16 cellular contexts compared by ENCODE assay signal in the genomic region with DNA sequence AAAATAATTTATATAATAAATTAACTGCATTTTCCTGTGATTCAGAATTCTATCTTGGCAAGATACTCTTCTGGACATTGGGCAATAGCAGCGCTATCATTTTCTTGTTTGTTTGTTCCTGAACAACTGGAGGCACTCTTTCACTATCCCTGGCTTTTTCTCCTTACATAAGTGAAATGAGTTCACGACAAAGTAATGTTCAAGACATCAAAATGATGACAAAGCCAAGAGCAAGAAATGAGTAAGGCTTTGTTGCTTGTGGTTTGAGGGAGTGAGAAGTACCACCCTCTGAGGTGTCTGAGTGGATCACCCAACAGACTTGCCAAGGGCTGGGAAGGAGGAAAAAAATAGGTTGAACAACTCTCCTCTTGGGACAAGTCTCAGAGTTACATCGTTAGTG.
DNase-seq lines count a peak whose midpoint lies in the region; ATAC-seq, FAIRE-seq and TF ChIP-seq lines count a peak whose summit lies in the region.
"Had no signal": no experiment of that assay in that cellular context is flagged by ENCODE, and none has a peak within 500 bp of the region (broad histone marks: within the 10 kb centered on the region; RNA-seq: fewer than 3 reads in every experiment).

No MANE protein-coding gene starts in this region.

- H4K20me1 ChIP-seq in astrocyte (ENCODE audit: insufficient read depth, low read length) = no peaks in the 10 kb centered on the region

- peaks cover 11% of the 10 kb centered on the region for H3K4me1 ChIP-seq in astrocyte (ENCODE audit: insufficient read depth, low read length)

- H3K4me3 Mint-ChIP-seq in astrocyte (ENCODE audit: unreplicated experiment) (no peak overlapping the region), type B pancreatic cell (no peak overlapping the region)
- no peak overlapping the region for H3K4me3 Mint-ChIP-seq in CD4-positive, alpha-beta T cell
- H3K4me3 Mint-ChIP-seq: activated CD4-positive, alpha-beta T cell treated with anti-CD3 and anti-CD28 coated beads, Interleukin-2, amount 10 ng/mL, durations not matched to agents 24 days and 14 days; natural killer cell treated with Interleukin-12 subunit alpha and Interleukin-12 subunit beta and Interleukin-15 and Interleukin-18, amount 100 ng/mL, for 72 hours had no signal

- H3K36me3 Mint-ChIP-seq in astrocyte (ENCODE audit: low read depth, unreplicated experiment) (no peaks in the 10 kb centered on the region), type B pancreatic cell (no peaks in the 10 kb centered on the region)
- no peaks in the 10 kb centered on the region for H3K36me3 Mint-ChIP-seq in CD4-positive, alpha-beta T cell (ENCODE audit: low read depth)
- H3K36me3 Mint-ChIP-seq: natural killer cell treated with Interleukin-12 subunit alpha and Interleukin-12 subunit beta and Interleukin-15 and Interleukin-18, amount 100 ng/mL, for 72 hours had no signal

- FAIRE-seq in astrocyte (lab: Jason Lieb, UNC) (peak; percentile 81), urothelium cell line (lab: Jason Lieb, UNC) (no peak)

- H3K27me3 ChIP-seq in astrocyte (ENCODE audit: insufficient read depth, low read length) = no peaks in the 10 kb centered on the region
- no peaks in the 10 kb centered on the region for H3K27me3 ChIP-seq in CD4-positive, alpha-beta T cell (ENCODE audit: control insufficient read depth, insufficient read depth, low read length)
- H3K27me3 ChIP-seq: cardiac muscle cell, esophagus squamous epithelium had no signal

- no peaks in the 10 kb centered on the region for H3K9me3 ChIP-seq in astrocyte (ENCODE audit: insufficient read depth, low read depth, low read length)
- H3K9me3 ChIP-seq in CD4-positive, alpha-beta T cell (ENCODE audit: control insufficient read depth, low read length) = no peaks in the 10 kb centered on the region
- H3K9me3 ChIP-seq: esophagus squamous epithelium had no signal

- POLR2A ChIA-PET in CD4-positive, alpha-beta T cell (lab: Charles Lee) = no interaction called here

- H3K79me2 ChIP-seq in astrocyte (ENCODE audit: insufficient read depth, low read length) = no peaks in the 10 kb centered on the region

- intact Hi-C loops in left ventricle myocardium superior (cut with micrococcal nuclease) = no loop called here
- intact Hi-C loops in cardiac septum (cut with DNase I) = no loop called here
- intact Hi-C loops in CD4-positive, alpha-beta T cell (cut with DNase I, micrococcal nuclease) = no loop called here

- peaks cover 36% of the 10 kb centered on the region for H3K4me1 Mint-ChIP-seq in astrocyte (ENCODE audit: low read depth, unreplicated experiment)
- H3K4me1 Mint-ChIP-seq in CD4-positive, alpha-beta T cell (ENCODE audit: low read depth) = no peaks in the 10 kb centered on the region
- H3K4me1 Mint-ChIP-seq in type B pancreatic cell (ENCODE audit: unreplicated experiment) = peaks cover 6% of the 10 kb centered on the region
- H3K4me1 Mint-ChIP-seq: activated CD4-positive, alpha-beta T cell treated with anti-CD3 and anti-CD28 coated beads, Interleukin-2, amount 10 ng/mL, durations not matched to agents 24 days and 14 days had no signal

- H3K9ac ChIP-seq in astrocyte (ENCODE audit: low read length) = no peak overlapping the region

- H3K27me3 Mint-ChIP-seq in astrocyte (ENCODE audit: low read depth, unreplicated experiment) (no peaks in the 10 kb centered on the region), type B pancreatic cell (peaks cover 12% of the 10 kb centered on the region)
- H3K27me3 Mint-ChIP-seq in CD4-positive, alpha-beta T cell = no peaks in the 10 kb centered on the region
- H3K27me3 Mint-ChIP-seq: activated CD4-positive, alpha-beta T cell treated with anti-CD3 and anti-CD28 coated beads, Interleukin-2, amount 10 ng/mL, durations not matched to agents 24 days and 14 days; natural killer cell treated with Interleukin-12 subunit alpha and Interleukin-12 subunit beta and Interleukin-15 and Interleukin-18, amount 100 ng/mL, for 72 hours had no signal

- ATAC-seq in left ventricle myocardium superior = peak; percentile 43
- ATAC-seq in CD4-positive, alpha-beta T cell (ENCODE audit: poor library complexity) = no peak
- ATAC-seq: natural killer cell treated with Interleukin-12 subunit alpha and Interleukin-12 subunit beta and Interleukin-15 and Interleukin-18, amount 100 ng/mL, for 72 hours had no signal

- H3K9me3 Mint-ChIP-seq in astrocyte (ENCODE audit: unreplicated experiment) = no peaks in the 10 kb centered on the region
- H3K9me3 Mint-ChIP-seq in CD4-positive, alpha-beta T cell = peaks cover 13% of the 10 kb centered on the region
- no peaks in the 10 kb centered on the region for H3K9me3 Mint-ChIP-seq in type B pancreatic cell
- H3K9me3 Mint-ChIP-seq: activated CD4-positive, alpha-beta T cell treated with anti-CD3 and anti-CD28 coated beads, Interleukin-2, amount 10 ng/mL, durations not matched to agents 24 days and 14 days had no signal

- no peak overlapping the region for H2AFZ ChIP-seq in astrocyte (ENCODE audit: low read depth, low read length)

- CTCF ChIA-PET in CD4-positive, alpha-beta T cell (lab: Charles Lee) = no interaction called here

- H3K27ac ChIP-seq in astrocyte (ENCODE audit: low read depth, low read length) = peak overlapping the region; percentile 51
- H3K27ac ChIP-seq in CD4-positive, alpha-beta T cell (ENCODE audit: low read depth, low read length) = no peak overlapping the region
- H3K27ac ChIP-seq: cardiac muscle cell, esophagus squamous epithelium had no signal

- no peak overlapping the region for H3K4me3 ChIP-seq in astrocyte (ENCODE audit: insufficient read depth, low read depth, low read length)
- H3K4me3 ChIP-seq in foreskin fibroblast (ENCODE audit: low read depth in 1 of 2, low read length in 2 of 2) = no peak overlapping the region
- H3K4me3 ChIP-seq: cardiac muscle cell, esophagus squamous epithelium had no signal

- TF ChIP-seq CTCF in astrocyte (IDR thresholded peaks at IDR 0.05; ENCODE audit: insufficient read depth, low read depth, low read length) = no peak
- no peak for TF ChIP-seq CTCF in foreskin fibroblast (IDR thresholded peaks at IDR 0.05; ENCODE audit: low read depth, low read length)
- TF ChIP-seq CTCF in CD4-positive, alpha-beta T cell (IDR thresholded peaks at IDR 0.05) = no peak
- no peak for TF ChIP-seq CTCF in type B pancreatic cell (conservative IDR thresholded peaks at IDR 0.05)

- no peaks in the 10 kb centered on the region for H3K36me3 ChIP-seq in astrocyte (ENCODE audit: insufficient read depth, low read length)
- H3K36me3 ChIP-seq: cardiac muscle cell, esophagus squamous epithelium had no signal

- H3K27ac Mint-ChIP-seq in astrocyte (ENCODE audit: unreplicated experiment) = peak overlapping the region; percentile 31
- H3K27ac Mint-ChIP-seq in CD4-positive, alpha-beta T cell = no peak overlapping the region
- H3K27ac Mint-ChIP-seq in type B pancreatic cell = no peak overlapping the region
- H3K27ac Mint-ChIP-seq: activated CD4-positive, alpha-beta T cell treated with anti-CD3 and anti-CD28 coated beads, Interleukin-2, amount 10 ng/mL, durations not matched to agents 24 days and 14 days; activated T-helper 2 cell treated with anti-CD3 and anti-CD28 coated beads, Interferon-gamma antibody, Interleukin-2, Interleukin-4, amounts not matched to agents 10 μg/mL and 5 μg/mL and 100 μg/mL, durations not matched to agents 14 hours and 24 hours and 36 hours; natural killer cell treated with Interleukin-12 subunit alpha and Interleukin-12 subunit beta and Interleukin-15 and Interleukin-18, amount 100 ng/mL, for 72 hours had no signal

- DNase-seq in left ventricle myocardium superior (no peak), cardiac septum (ENCODE audit: low spot score) (no peak), astrocyte (ENCODE audit: low read depth) (peak; percentile 96), foreskin fibroblast (peak; percentile 63 to 70), urothelium cell line (ENCODE audit: low spot score) (peak; percentile 73), type B pancreatic cell (ENCODE audit: extremely low spot score, unreplicated experiment) (no peak), HUDEP-2 (lab: John Stamatoyannopoulos, UW; ENCODE audit: unreplicated experiment in 76 of 76) (no peak)
- no peak for DNase-seq in CD4-positive, alpha-beta T cell
- DNase-seq: activated CD4-positive, alpha-beta T cell treated with anti-CD3 and anti-CD28 coated beads, Interleukin-2, amount 10 ng/mL, durations not matched to agents 24 days and 14 days; AML-193; esophagus squamous epithelium; left cardiac atrium; MM.1S had no signal

- peak overlapping the region; percentile 21 for H3K4me2 ChIP-seq in astrocyte (ENCODE audit: low read length)

Comparison
In these comparisons a context has a peak if more than half of its experiments do, and no peak if none do; other contexts are left out.
1. DNase-seq: peak in astrocyte (single experiment), foreskin fibroblast (2 of 2) and urothelium cell line (single experiment); none in left ventricle myocardium superior (single experiment), cardiac septum (single experiment), CD4-positive, alpha-beta T cell (0 of 10), type B pancreatic cell (single experiment) and HUDEP-2 (0 of 76).